Comparison of ENCODE assay signal across 7 cellular contexts in the genomic region with DNA sequence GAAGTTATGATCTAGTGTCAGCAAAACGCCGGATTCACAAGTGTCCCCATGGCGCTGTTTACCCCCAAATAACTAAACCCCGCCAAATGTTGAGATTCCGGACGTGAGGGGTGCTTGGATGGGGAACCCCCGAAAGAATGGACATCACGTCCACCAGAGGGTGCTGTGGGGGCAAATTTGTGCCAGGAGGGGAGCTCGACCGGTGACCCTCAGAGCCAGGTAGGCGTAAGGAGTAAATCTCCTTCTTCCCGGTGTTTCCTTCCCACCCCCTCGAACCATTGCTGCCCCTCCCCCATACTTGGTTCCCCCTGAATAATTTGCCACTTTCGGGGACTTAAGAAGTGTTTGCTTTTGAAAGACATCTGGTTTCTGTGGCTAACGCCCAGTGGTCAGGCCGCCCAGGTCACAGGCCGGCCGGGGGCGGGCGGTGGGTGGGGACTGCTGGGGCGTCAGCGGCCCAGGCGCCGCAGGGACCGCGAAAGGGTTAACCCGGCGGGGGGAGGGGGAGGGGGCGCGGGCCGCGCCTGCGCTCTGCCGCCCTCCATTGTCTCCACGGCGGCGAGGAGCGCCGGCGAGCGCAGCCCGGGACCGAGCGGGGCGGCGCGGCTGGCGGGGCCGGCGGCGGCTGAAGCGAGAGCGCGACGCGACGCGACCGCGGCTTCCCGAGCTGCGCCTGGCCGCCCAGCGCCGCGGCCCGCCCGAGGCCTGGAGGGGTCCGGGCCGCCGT. TPM values are rescaled to one million over a fixed set of nuclear protein-coding genes. Genes with fewer than 3 reads are reported as not detected.
DNase-seq lines count a peak whose midpoint lies in the region; ATAC-seq and TF ChIP-seq lines count a peak whose summit lies in the region.

A gene (plus strand): TSS at position 544 of the 727 bp plus-strand sequence. CDS start 648 bp downstream, outside the sequence.

- H3K4me3 ChIP-seq in brain microvascular endothelial cell (ENCODE audit: low read depth, low read length) (peak within 1 kb of the TSS; percentile 59), iPS-15b (ENCODE audit: low read depth, low read length) (peak within 1 kb of the TSS; percentile 82), skeletal muscle tissue (ENCODE audit: low read length in 3 of 3) (peak within 1 kb of the TSS; percentile 83 to 93 (median 92))

- peak; percentile 77 for ATAC-seq in HG02759 (IDR thresholded peaks at IDR 0.05; ENCODE audit: unreplicated experiment)

- H3K27me3 ChIP-seq in brain microvascular endothelial cell (replicated peaks): no peaks in the 10 kb centered on the region
- H3K27me3 ChIP-seq in iPS-15b (ENCODE audit: control insufficient read depth, insufficient read depth, low read length): peaks cover 4% of the 10 kb centered on the region
- no peaks in the 10 kb centered on the region for H3K27me3 ChIP-seq in skeletal muscle tissue (ENCODE audit: control insufficient read depth in 3 of 3, insufficient read depth in 3 of 3, low read length in 3 of 3)

- H3K9me3 ChIP-seq in iPS-15b (ENCODE audit: control insufficient read depth, insufficient read depth, low read length) (no peaks in the 10 kb centered on the region), skeletal muscle tissue (ENCODE audit: control insufficient read depth in 3 of 3, low read length in 3 of 3) (no peaks in the 10 kb centered on the region)

- in situ Hi-C loops in GM13977 (cut with MboI; ENCODE audit: low pct_unique_long_range_greater_than_20kb, low sequenced_read_pairs, unreplicated experiment) (loop anchor here (10.0 kb wide), 1 partner anchor 106 kb away; no protein-coding TSS in a partner anchor), brain microvascular endothelial cell (cut with HindIII; ENCODE audit: low pct_ligation_motif_present, low sequenced_read_pairs) (no loop called here)

- peaks cover 16% of the 10 kb centered on the region for H3K4me1 ChIP-seq in iPS-15b (ENCODE audit: control insufficient read depth, insufficient read depth, low read length)
- H3K4me1 ChIP-seq in skeletal muscle tissue (ENCODE audit: control insufficient read depth in 3 of 3, insufficient read depth in 3 of 3, low read length in 3 of 3): peaks cover 30 to 34% (median 33%) of the 10 kb centered on the region in 3 donors

- H3K36me3 ChIP-seq in brain microvascular endothelial cell (replicated peaks) (no peaks in the 10 kb centered on the region), iPS-15b (ENCODE audit: control insufficient read depth, insufficient read depth, low read length) (no peaks in the 10 kb centered on the region), skeletal muscle tissue (ENCODE audit: control insufficient read depth in 3 of 3, insufficient read depth in 3 of 3, low read length in 3 of 3) (peaks cover 0 to 3% (median 0%) of the 10 kb centered on the region in 3 donors)

- H3K9ac ChIP-seq in iPS-15b (ENCODE audit: low read depth, low read length) (no peak within 1 kb of the TSS), skeletal muscle tissue (ENCODE audit: low read depth in 1 of 3, low read length in 3 of 3) (peak within 1 kb of the TSS; percentile 68 to 83 (median 77))

- peak; percentile 52 for TF ChIP-seq CTCF in GM13977 (IDR thresholded peaks at IDR 0.05; ENCODE audit: extremely low read depth, insufficient read depth, missing control alignments)
- TF ChIP-seq CTCF in brain microvascular endothelial cell (IDR thresholded peaks at IDR 0.05; ENCODE audit: low read depth, low read length, missing control alignments): peak; percentile 86

- peak within 1 kb of the TSS; percentile 53 for H3K27ac ChIP-seq in brain microvascular endothelial cell
- H3K27ac ChIP-seq in skeletal muscle tissue (ENCODE audit: low read depth, low read length): peak within 1 kb of the TSS; percentile 77

- DNase-seq in GM13977 (ENCODE audit: low spot score) (peak; percentile 96), NCI-H1417 treated with DMSO at 0.1 percent for 48 hours (lab: John Stamatoyannopoulos, UW) (peak; percentile 77), UCSD-AML1 (lab: John Stamatoyannopoulos, UW; ENCODE audit: unreplicated experiment) (peak; percentile 90), brain microvascular endothelial cell (peak; percentile 53)

RNA-seq across cellular contexts. Expression of the gene that starts here (rescaled TPM):
- 7.8 TPM for total RNA-seq in skeletal muscle tissue

Comparison
In these comparisons a context has a peak if more than half of its experiments do, and no peak if none do; other contexts are left out.
1. Peak in every context shown above with its lines: DNase-seq, ATAC-seq, H3K4me3 ChIP-seq and H3K27ac ChIP-seq.